In the genomic region with DNA sequence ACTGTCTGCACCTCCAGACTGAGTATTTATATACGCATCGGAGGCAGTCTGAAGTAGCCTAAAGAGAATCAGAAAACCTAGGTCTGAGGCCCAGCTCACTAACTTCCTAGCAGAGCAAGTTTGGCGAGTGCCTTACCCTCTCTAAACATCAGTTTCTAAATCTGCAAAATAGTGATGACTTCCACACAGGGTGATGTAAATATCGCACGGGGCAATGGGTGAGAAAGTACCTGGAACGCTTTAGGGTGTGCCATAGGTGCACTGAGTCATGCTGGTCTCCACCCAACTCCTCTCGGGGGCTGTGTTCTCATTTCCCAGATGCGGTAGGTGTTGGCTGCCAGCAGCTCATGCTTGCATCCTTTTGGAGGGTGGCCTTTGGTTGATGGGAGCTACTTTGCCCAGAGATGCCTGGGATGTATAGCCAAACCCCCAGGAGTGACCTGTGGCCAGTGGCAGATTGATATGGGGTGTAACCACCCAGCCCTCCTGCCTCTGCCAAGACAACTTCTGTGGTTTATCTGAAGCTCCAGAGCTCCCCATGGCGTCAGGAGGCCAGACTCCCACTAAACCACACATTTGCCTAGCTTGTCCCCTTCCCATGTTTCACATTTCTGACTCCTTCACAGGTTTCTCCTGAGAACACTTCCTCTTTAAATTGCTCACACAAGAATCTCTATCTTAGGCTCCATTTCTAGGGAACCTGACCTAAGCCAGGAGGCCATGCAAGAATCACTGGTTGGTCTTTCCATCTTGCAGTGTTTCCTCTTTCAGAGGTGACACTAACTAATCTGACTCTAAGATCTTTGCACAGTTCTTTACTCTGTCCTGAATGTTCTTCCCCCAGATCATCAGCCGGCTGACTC, we compare ENCODE assay signal across 23 cellular contexts.
"Had no signal": no experiment of that assay in that cellular context is flagged by ENCODE, and none has a peak within 500 bp of the region (broad histone marks: within the 10 kb centered on the region; RNA-seq: fewer than 3 reads in every experiment).

No MANE protein-coding gene starts in this region.

- H3K9me3 Mint-ChIP-seq: activated naive CD8-positive, alpha-beta T cell treated with anti-CD3 and anti-CD28 coated beads, Interleukin-2, amount 10 ng/mL, durations not matched to agents 7 days and 5 days; WTC11 had no signal

- H3K36me3 ChIP-seq: adrenal gland, Peyer's patch had no signal

- H3K9me3 ChIP-seq: adrenal gland, Peyer's patch had no signal

- H3K27ac Mint-ChIP-seq: activated CD8-positive, alpha-beta T cell treated with anti-CD3 and anti-CD28 coated beads, Interleukin-2, amount 10 ng/mL, durations not matched to agents 7 days and 5 days; activated naive CD8-positive, alpha-beta T cell treated with anti-CD3 and anti-CD28 coated beads, Interleukin-2, amount 10 ng/mL, durations not matched to agents 7 days and 5 days; T-helper 17 cell; WTC11 had no signal

- H3K4me3 Mint-ChIP-seq: activated CD8-positive, alpha-beta T cell treated with anti-CD3 and anti-CD28 coated beads, Interleukin-2, amount 10 ng/mL, durations not matched to agents 7 days and 5 days; activated naive CD8-positive, alpha-beta T cell treated with anti-CD3 and anti-CD28 coated beads, Interleukin-2, amount 10 ng/mL, durations not matched to agents 7 days and 5 days; T-helper 17 cell; WTC11 had no signal

- H3K27ac ChIP-seq: adrenal gland, Peyer's patch, RWPE1 had no signal

- H3K4me1 ChIP-seq: adrenal gland, Peyer's patch had no signal

- H3K27me3 ChIP-seq: Peyer's patch had no signal

- H3K36me3 Mint-ChIP-seq: activated naive CD8-positive, alpha-beta T cell treated with anti-CD3 and anti-CD28 coated beads, Interleukin-2, amount 10 ng/mL, durations not matched to agents 7 days and 5 days; WTC11 had no signal

- DNase-seq: activated CD4-positive, alpha-beta T cell treated with anti-CD3 and anti-CD28 coated beads for 48 hours; activated CD4-positive, alpha-beta T cell treated with anti-CD3 and anti-CD28 coated beads, Interleukin-2, amount 50 U/mL, for 4 hours; activated CD4-positive, CD25-positive, alpha-beta regulatory T cell treated with anti-CD3 and anti-CD28 coated beads, Interleukin-2, amount 50 U/mL, for 72 hours; activated CD8-positive, alpha-beta memory T cell treated with anti-CD3 and anti-CD28 coated beads, Interleukin-2, amount 50 U/mL, for 48 hours; activated CD8-positive, alpha-beta T cell treated with anti-CD3 and anti-CD28 coated beads, Interleukin-2, amount 10 ng/mL, durations not matched to agents 7 days and 5 days; activated naive CD4-positive, alpha-beta T cell treated with anti-CD3 and anti-CD28 coated beads, Interleukin-2, amount 50 U/mL, for 16 hours; activated naive CD8-positive, alpha-beta T cell treated with anti-CD3 and anti-CD28 coated beads, Interleukin-2, amount 10 ng/mL, durations not matched to agents 7 days and 5 days; activated T-cell treated with anti-CD3 and anti-CD28 coated beads, Interleukin-2, amount 50 U/mL, for 1 hour; adrenal gland; anterior cingulate cortex; IMR-90; KBM-7; NCI-H1092; NCI-H1417 treated with DMSO at 0.1 percent for 48 hours; NCI-H1694 treated with DMSO at 0.1 percent for 48 hours; NCI-H2081; NCI-H524; Peyer's patch; SHP77; T-helper 17 cell; T-helper 9 cell had no signal

- ATAC-seq: activated CD8-positive, alpha-beta T cell treated with anti-CD3 and anti-CD28 coated beads, Interleukin-2, amount 10 ng/mL, durations not matched to agents 7 days and 5 days; T-helper 17 cell; WTC11 had no signal

- H3K4me3 ChIP-seq: adrenal gland, Peyer's patch had no signal

- H3K4me1 Mint-ChIP-seq: T-helper 17 cell had no signal
